In the genomic region with DNA sequence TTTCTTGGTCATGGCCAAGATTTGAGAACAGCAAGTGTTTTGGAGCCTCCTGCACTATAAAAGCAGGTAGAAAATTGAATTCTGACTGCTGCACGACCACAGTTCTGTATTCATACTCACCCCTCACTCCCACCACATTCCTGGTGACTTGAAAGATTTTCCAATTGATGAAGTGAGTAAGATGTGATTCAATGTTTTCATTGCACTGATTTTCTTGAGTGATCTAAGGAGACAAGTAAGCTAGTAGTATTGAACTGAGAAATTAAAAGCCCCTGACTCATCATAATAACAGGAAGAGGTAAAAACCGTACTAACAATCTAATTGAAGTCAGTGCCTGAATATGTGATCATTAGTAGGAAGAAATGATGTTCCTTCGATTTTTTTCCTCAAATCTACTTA, we compare ENCODE assay signal across 17 cellular contexts. TPM values are rescaled to one million over a fixed set of nuclear protein-coding genes. Genes with fewer than 3 reads are reported as not detected.
DNase-seq lines count a peak whose midpoint lies in the region; ATAC-seq, FAIRE-seq and TF ChIP-seq lines count a peak whose summit lies in the region.
"Had no signal": no experiment of that assay in that cellular context is flagged by ENCODE, and none has a peak within 500 bp of the region (broad histone marks: within the 10 kb centered on the region; RNA-seq: fewer than 3 reads in every experiment).

No MANE protein-coding gene starts in this region.

- BruUV-seq in PC-3 (replicated peaks; lab: Mats Ljungman, UMichigan): no TSS peak

- TF ChIP-seq CTCF in PC-3 (conservative IDR thresholded peaks at IDR 0.05; ENCODE audit: low read depth, low read length) (no peak), bronchial epithelial cell (IDR thresholded peaks at IDR 0.05; ENCODE audit: insufficient read depth, low read length, severe bottlenecking) (no peak), osteoblast (IDR thresholded peaks at IDR 0.05; ENCODE audit: extremely low read depth, low read depth, low read length) (no peak), GM10266 (IDR thresholded peaks at IDR 0.05; ENCODE audit: control insufficient read depth, insufficient read depth, low read depth, missing control alignments) (no peak)

- no peak for DNase-seq in activated CD4-positive, CD25-positive, alpha-beta regulatory T cell treated with anti-CD3 and anti-CD28 coated beads, Interleukin-2, amount 50 U/mL, for 72 hours
- DNase-seq in PC-3 (peak; percentile 89), bronchial epithelial cell (ENCODE audit: low read depth) (peak; percentile 74), osteoblast (ENCODE audit: insufficient read length, low spot score, missing footprints) (peak; percentile 61), GM10266 (ENCODE audit: extremely low spot score) (no peak), G401 (ENCODE audit: low spot score) (no peak)
- DNase-seq: amniotic stem cell; effector CD8-positive, alpha-beta T cell; hypothalamus; NCI-H187 treated with DMSO at 0.1 percent for 48 hours; nephron progenitor cell; SIG-M5; tibial artery had no signal

- POLR2A ChIA-PET in PC-3 (lab: Charles Lee; ENCODE audit: unreplicated experiment): interaction anchor here (0.6 kb wide), 1 partner anchor 136 kb away, joined by 3 read pairs; no protein-coding TSS in a partner anchor

- H3K27me3 ChIP-seq in PC-3 (ENCODE audit: low read length) (no peaks in the 10 kb centered on the region), bronchial epithelial cell (ENCODE audit: control insufficient read depth, insufficient read depth, low read length) (no peaks in the 10 kb centered on the region), osteoblast (ENCODE audit: insufficient read depth, low read length) (no peaks in the 10 kb centered on the region)
- H3K27me3 ChIP-seq: tibial artery had no signal

- H3K36me3 ChIP-seq in PC-3 (ENCODE audit: low read depth, low read length) (no peaks in the 10 kb centered on the region), bronchial epithelial cell (ENCODE audit: control insufficient read depth, insufficient read depth, low read length) (no peaks in the 10 kb centered on the region), osteoblast (ENCODE audit: insufficient read depth, low read length) (no peaks in the 10 kb centered on the region)
- H3K36me3 ChIP-seq: tibial artery had no signal

- H3K79me2 ChIP-seq in PC-3 (ENCODE audit: low read length) (no peaks in the 10 kb centered on the region), osteoblast (ENCODE audit: insufficient read depth, low read length) (no peaks in the 10 kb centered on the region)

- in situ Hi-C loops in G401 (cut with HindIII; ENCODE audit: low sequenced_read_pairs): no loop called here

- no peaks in the 10 kb centered on the region for H3K9me2 ChIP-seq in PC-3 (replicated peaks; ENCODE audit: low read length)

- H3K4me1 ChIP-seq in PC-3 (ENCODE audit: insufficient read depth, low read length) (peaks cover 26% of the 10 kb centered on the region), osteoblast (ENCODE audit: insufficient read depth, low read length) (peaks cover 16% of the 10 kb centered on the region)
- H3K4me1 ChIP-seq: tibial artery had no signal

- CTCF ChIA-PET in PC-3 (lab: Charles Lee): interaction anchor here (0.6 kb wide), 1 partner anchor 23 kb away, joined by 3 read pairs; no protein-coding TSS in a partner anchor

- no peaks in the 10 kb centered on the region for H4K20me1 ChIP-seq in PC-3 (ENCODE audit: low read length)
- no peaks in the 10 kb centered on the region for H4K20me1 ChIP-seq in osteoblast (ENCODE audit: insufficient read depth, low read length)

- H3K4me3 ChIP-seq in PC-3 (ENCODE audit: low read length) (no peak overlapping the region), bronchial epithelial cell (ENCODE audit: low read depth, low read length) (no peak overlapping the region), osteoblast (ENCODE audit: insufficient read depth, low read length) (no peak overlapping the region)
- H3K4me3 ChIP-seq: tibial artery had no signal

- no peak for FAIRE-seq in bronchial epithelial cell (lab: Jason Lieb, UNC)
- FAIRE-seq: D721Med had no signal

- peaks cover 4% of the 10 kb centered on the region for H3F3A ChIP-seq in PC-3 (ENCODE audit: low read length, unreplicated experiment)

- H3K27ac ChIP-seq in PC-3 (ENCODE audit: low read length) (peak overlapping the region; percentile 75), osteoblast (ENCODE audit: low read depth, low read length) (peak overlapping the region; percentile 62)
- H3K27ac ChIP-seq: 22Rv1, tibial artery had no signal

- no peaks in the 10 kb centered on the region for H3K9me3 ChIP-seq in PC-3 (ENCODE audit: low read length)
- H3K9me3 ChIP-seq in osteoblast (ENCODE audit: low read depth, low read length): no peaks in the 10 kb centered on the region
- H3K9me3 ChIP-seq: tibial artery had no signal

- H2AFZ ChIP-seq in PC-3 (ENCODE audit: low read length) (no peak overlapping the region), osteoblast (ENCODE audit: low read length) (no peak overlapping the region)

- intact Hi-C loops in PC-3 (cut with micrococcal nuclease): no loop called here

- H3K4me2 ChIP-seq in PC-3 (ENCODE audit: low read length) (peak overlapping the region; percentile 62), osteoblast (ENCODE audit: insufficient read depth, low read length) (peak overlapping the region; percentile 21)

- no peak overlapping the region for H3K9ac ChIP-seq in PC-3 (ENCODE audit: low read length)

- ATAC-seq in activated CD4-positive, CD25-positive, alpha-beta regulatory T cell treated with anti-CD3 and anti-CD28 coated beads, Interleukin-2, amount 50 U/mL, for 24 hours: peak; percentile 21 to 55
- ATAC-seq in PC-3 (peak; percentile 93), HG02571 (IDR thresholded peaks at IDR 0.05; ENCODE audit: unreplicated experiment) (no peak)

RNA-seq across cellular contexts. Expression of gene SEC24D, which starts 6.1 kb away (rescaled TPM):
- total RNA-seq in PC-3 (2014; rRNA removed) (14.4 and 18.4 TPM in 2 replicates), bronchial epithelial cell (15.6 and 18.4 TPM in 2 replicates), osteoblast (111 and 116 TPM in 2 replicates)
- total RNA-seq in G401 (2014; rRNA removed; shearing (Covaris generic)): 8.2 and 13.3 TPM in 2 replicates

RNA-seq across cellular contexts. Expression of gene SYNPO2, which starts 46.6 kb away (rescaled TPM):
- 0.04 and 0.06 TPM in 2 replicates for total RNA-seq in PC-3 (2014; rRNA removed)
- total RNA-seq in bronchial epithelial cell: 0.13 and 0.26 TPM in 2 replicates
- total RNA-seq in osteoblast: 20.9 and 34.0 TPM in 2 replicates
- total RNA-seq in G401 (2014; rRNA removed; shearing (Covaris generic)): not detected in 2 replicates

Comparison
In these comparisons a context has a peak if more than half of its experiments do, and no peak if none do; other contexts are left out.
1. DNase-seq: peak in PC-3 (single experiment), bronchial epithelial cell (single experiment) and osteoblast (single experiment); none in activated CD4-positive, CD25-positive, alpha-beta regulatory T cell treated with anti-CD3 and anti-CD28 coated beads, Interleukin-2, amount 50 U/mL, for 72 hours (single experiment), GM10266 (single experiment) and G401 (single experiment).
2. RNA of gene SYNPO2, which starts 46.6 kb away (total RNA-seq): 20.9 to 34.0 TPM in osteoblast; 0.13 to 0.26 TPM in bronchial epithelial cell, 0.04 to 0.06 TPM in PC-3 and not detected in G401; every median in the first group is over 10 times any median in the second.